ENCODE assay signal across 8 cellular contexts in the genomic region with DNA sequence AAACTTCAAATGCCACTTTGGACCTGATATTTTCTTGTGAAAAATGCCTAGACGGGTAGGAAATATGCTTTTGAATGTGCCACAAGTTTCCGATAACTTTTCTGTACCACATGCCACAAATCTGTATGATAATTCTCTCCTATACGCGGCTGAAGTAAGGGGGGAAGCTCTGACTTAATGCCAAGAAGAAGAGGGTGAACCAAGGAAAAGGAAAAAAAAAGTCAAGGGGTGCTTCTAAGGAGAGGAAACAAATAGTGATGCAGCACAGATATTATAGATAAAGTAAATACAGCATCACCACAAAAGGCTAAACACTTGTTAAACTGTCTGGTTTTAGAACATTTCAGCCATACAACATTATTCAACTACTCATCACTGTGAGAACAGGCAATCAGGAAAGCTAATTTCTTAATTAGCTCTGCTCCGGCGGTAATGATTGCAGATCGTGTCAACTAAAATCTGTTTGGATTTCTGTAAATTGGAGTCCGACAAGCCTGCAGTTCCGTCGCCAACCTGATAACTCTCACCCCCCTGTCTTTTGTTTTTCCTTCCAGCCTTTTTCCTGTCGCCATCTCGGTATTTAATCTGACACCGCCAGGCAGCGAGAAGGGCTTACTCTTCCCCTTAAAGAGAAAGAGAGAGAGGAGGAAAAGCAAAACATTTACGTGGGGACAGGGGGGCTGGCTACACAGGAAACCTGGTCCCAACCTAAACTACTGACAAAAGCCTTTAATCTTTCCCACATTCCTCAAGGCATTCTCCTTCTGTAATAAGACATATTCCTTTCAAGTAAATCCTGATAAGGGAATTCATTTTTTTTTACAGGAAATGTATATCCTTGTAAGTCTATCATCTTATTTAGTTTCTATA.
DNase-seq lines count a peak whose midpoint lies in the region; ATAC-seq and TF ChIP-seq lines count a peak whose summit lies in the region.

No MANE protein-coding gene starts in this region.

- H3K36me3 ChIP-seq in thoracic aorta: no peaks in the 10 kb centered on the region

- H3K36me3 Mint-ChIP-seq in T-helper 1 cell treated with Interleukin-12 subunit alpha and Interleukin-12 subunit beta and Interleukin-4 antibody, amounts not matched to agents 30 μg/mL and 1 μg/mL, for 36 hours (ENCODE audit: low read depth): peaks cover 2% of the 10 kb centered on the region
- H3K36me3 Mint-ChIP-seq in activated naive CD8-positive, alpha-beta T cell treated with anti-CD3 and anti-CD28 coated beads, Interleukin-2, amount 50 U/mL, for 24 hours (ENCODE audit: low read depth): peaks cover 5% of the 10 kb centered on the region

- DNase-seq in T-helper 1 cell (no peak), kidney tubule cell (ENCODE audit: low spot score) (peak; percentile 40), thoracic aorta (ENCODE audit: low spot score) (no peak), DMS114 treated with DMSO at 0.1 percent for 48 hours (lab: John Stamatoyannopoulos, UW; ENCODE audit: unreplicated experiment) (no peak), D341Med (ENCODE audit: low spot score) (no peak), T-helper 9 cell (no peak)
- no peak for DNase-seq in activated naive CD8-positive, alpha-beta T cell treated with anti-CD3 and anti-CD28 coated beads, Interleukin-2, amount 50 U/mL, for 24 hours

- H3K27ac ChIP-seq in thoracic aorta: peak overlapping the region; percentile 51 to 60

- no peaks in the 10 kb centered on the region for H3K9me3 Mint-ChIP-seq in T-helper 1 cell treated with Interleukin-12 subunit alpha and Interleukin-12 subunit beta and Interleukin-4 antibody, amounts not matched to agents 30 μg/mL and 1 μg/mL, for 36 hours
- H3K9me3 Mint-ChIP-seq in activated naive CD8-positive, alpha-beta T cell treated with anti-CD3 and anti-CD28 coated beads, Interleukin-2, amount 50 U/mL, for 24 hours: no peaks in the 10 kb centered on the region

- H3K9me3 ChIP-seq in thoracic aorta: no peaks in the 10 kb centered on the region

- no peak overlapping the region for H3K4me3 Mint-ChIP-seq in T-helper 1 cell treated with Interleukin-12 subunit alpha and Interleukin-12 subunit beta and Interleukin-4 antibody, amounts not matched to agents 30 μg/mL and 1 μg/mL, for 36 hours
- peak overlapping the region; percentile 51 for H3K4me3 Mint-ChIP-seq in activated naive CD8-positive, alpha-beta T cell treated with anti-CD3 and anti-CD28 coated beads, Interleukin-2, amount 50 U/mL, for 24 hours

- peaks cover 42 to 91% of the 10 kb centered on the region in 2 donors for H3K4me1 ChIP-seq in thoracic aorta (ENCODE audit: control insufficient read depth in 1 of 2, low read depth in 2 of 2)

- peaks cover 10% of the 10 kb centered on the region for H3K27me3 Mint-ChIP-seq in T-helper 1 cell treated with Interleukin-12 subunit alpha and Interleukin-12 subunit beta and Interleukin-4 antibody, amounts not matched to agents 30 μg/mL and 1 μg/mL, for 36 hours (ENCODE audit: low read depth)
- no peaks in the 10 kb centered on the region for H3K27me3 Mint-ChIP-seq in activated naive CD8-positive, alpha-beta T cell treated with anti-CD3 and anti-CD28 coated beads, Interleukin-2, amount 50 U/mL, for 24 hours

- H3K4me1 Mint-ChIP-seq in T-helper 1 cell treated with Interleukin-12 subunit alpha and Interleukin-12 subunit beta and Interleukin-4 antibody, amounts not matched to agents 30 μg/mL and 1 μg/mL, for 36 hours (ENCODE audit: low read depth): peaks cover 24% of the 10 kb centered on the region
- peaks cover 90% of the 10 kb centered on the region for H3K4me1 Mint-ChIP-seq in activated naive CD8-positive, alpha-beta T cell treated with anti-CD3 and anti-CD28 coated beads, Interleukin-2, amount 50 U/mL, for 24 hours

- no peaks in the 10 kb centered on the region for H3K27me3 ChIP-seq in thoracic aorta (replicated peaks; ENCODE audit: insufficient read depth)

- peak overlapping the region; percentile 62 for H3K4me3 ChIP-seq in thoracic aorta

- peak overlapping the region; percentile 21 for H3K27ac Mint-ChIP-seq in T-helper 1 cell treated with Interleukin-12 subunit alpha and Interleukin-12 subunit beta and Interleukin-4 antibody, amounts not matched to agents 30 μg/mL and 1 μg/mL, for 36 hours
- H3K27ac Mint-ChIP-seq in activated naive CD8-positive, alpha-beta T cell treated with anti-CD3 and anti-CD28 coated beads, Interleukin-2, amount 50 U/mL, for 24 hours: peak overlapping the region; percentile 78

- TF ChIP-seq CTCF in thoracic aorta (IDR thresholded peaks at IDR 0.05): peak; percentile 58

- ATAC-seq in activated naive CD8-positive, alpha-beta T cell treated with anti-CD3 and anti-CD28 coated beads, Interleukin-2, amount 50 U/mL, for 24 hours: peak; percentile 48
- ATAC-seq in thoracic aorta (ENCODE audit: insufficient number of reproducible peaks, low FRiP score, low read depth): no peak
